Comparison of ENCODE assay signal across 8 cellular contexts in genomic region chr5:150789943-150790611, GRCh38. TPM values are rescaled to one million over a fixed set of nuclear protein-coding genes. Genes with fewer than 3 reads are reported as not detected.
DNase-seq lines count a peak whose midpoint lies in the region; ATAC-seq and TF ChIP-seq lines count a peak whose summit lies in the region.

No MANE protein-coding gene starts in this region.

- H3K36me3 ChIP-seq in Panc1 (ENCODE audit: control insufficient read depth, insufficient read depth, low read length) = no peaks in the 10 kb centered on the region

- POLR2A ChIA-PET in Panc1 (lab: Charles Lee) = no interaction called here

- peak overlapping the region; percentile 65 for H3K27ac ChIP-seq in Panc1 (ENCODE audit: low read length)

- no peak for TF ChIP-seq CTCF in Panc1 (IDR thresholded peaks at IDR 0.05)

- intact Hi-C loops in Panc1 (cut with micrococcal nuclease; ENCODE audit: unreplicated experiment) = no loop called here
- intact Hi-C loops in activated T-helper 2 cell treated with anti-CD3 and anti-CD28 coated beads, Interferon-gamma antibody, Interleukin-2, Interleukin-4, amounts not matched to agents 10 μg/mL and 5 μg/mL and 100 μg/mL, durations not matched to agents 14 hours and 24 hours and 36 hours (cut with micrococcal nuclease) = loop anchor here (1.0 to 2.0 kb wide), 5 partner anchors 10 to 361 kb away; partner anchors contain the start of gene IRGM

- in situ Hi-C loops in Panc1 (cut with HindIII; ENCODE audit: low pct_unique_long_range_greater_than_20kb, low sequenced_read_pairs) = no loop called here

- CTCF ChIA-PET in Panc1 (lab: Charles Lee) = interaction anchor here (1.1 kb wide), 1 partner anchor 11 kb away, joined by 4 read pairs; the partner anchor contains the start of gene SMIM3

- peaks cover 38% of the 10 kb centered on the region for H3K4me1 ChIP-seq in Panc1 (ENCODE audit: control insufficient read depth, insufficient read depth, low read length)

- BruUV-seq in Panc1 (replicated peaks; lab: Mats Ljungman, UMichigan) = no TSS peak

- H3K9me3 Mint-ChIP-seq in activated T-helper 2 cell treated with anti-CD3 and anti-CD28 coated beads, Interferon-gamma antibody, Interleukin-2, Interleukin-4, amounts not matched to agents 10 μg/mL and 5 μg/mL and 100 μg/mL, durations not matched to agents 14 hours and 24 hours and 36 hours = peaks cover 12% of the 10 kb centered on the region

- no peaks in the 10 kb centered on the region for H3K9me3 ChIP-seq in Panc1 (ENCODE audit: control insufficient read depth, insufficient read depth, low read depth, low read length)

- H3K4me3 Mint-ChIP-seq in activated T-helper 2 cell treated with anti-CD3 and anti-CD28 coated beads, Interferon-gamma antibody, Interleukin-2, Interleukin-4, amounts not matched to agents 10 μg/mL and 5 μg/mL and 100 μg/mL, durations not matched to agents 14 hours and 24 hours and 36 hours (ENCODE audit: low read depth) = peak overlapping the region; percentile 49

- H3K27ac Mint-ChIP-seq in activated T-helper 2 cell treated with anti-CD3 and anti-CD28 coated beads, Interferon-gamma antibody, Interleukin-2, Interleukin-4, amounts not matched to agents 10 μg/mL and 5 μg/mL and 100 μg/mL, durations not matched to agents 14 hours and 24 hours and 36 hours = peak overlapping the region; percentile 87

- ATAC-seq in GM18520 (IDR thresholded peaks at IDR 0.05; ENCODE audit: unreplicated experiment) = peak; percentile 78
- ATAC-seq in HG02938 (IDR thresholded peaks at IDR 0.05; ENCODE audit: unreplicated experiment) = peak; percentile 97
- peak; percentile 91 for ATAC-seq in Panc1

- DNase-seq in Panc1 (ENCODE audit: low read depth, low spot score) (no peak), glomerular visceral epithelial cell (ENCODE audit: extremely low spot score) (peak; percentile 95), smooth muscle cell of the brain vasculature (ENCODE audit: low read depth, low spot score) (peak; percentile 67), cortex of kidney (lab: John Stamatoyannopoulos, UW) (no peak), NCI-H1105 treated with DMSO at 0.1 percent for 48 hours (lab: John Stamatoyannopoulos, UW) (no peak)
- peak; percentile 49 for DNase-seq in activated T-helper 2 cell treated with anti-CD3 and anti-CD28 coated beads, Interferon-gamma antibody, Interleukin-2, Interleukin-4, amounts not matched to agents 10 μg/mL and 5 μg/mL and 100 μg/mL, durations not matched to agents 14 hours and 24 hours and 36 hours (ENCODE audit: low spot score)

- H3K4me1 Mint-ChIP-seq in activated T-helper 2 cell treated with anti-CD3 and anti-CD28 coated beads, Interferon-gamma antibody, Interleukin-2, Interleukin-4, amounts not matched to agents 10 μg/mL and 5 μg/mL and 100 μg/mL, durations not matched to agents 14 hours and 24 hours and 36 hours (ENCODE audit: low read depth) = peaks cover 44% of the 10 kb centered on the region

- H3K27me3 ChIP-seq in Panc1 (ENCODE audit: control insufficient read depth, insufficient read depth, low read length) = no peaks in the 10 kb centered on the region

- no peaks in the 10 kb centered on the region for H3K27me3 Mint-ChIP-seq in activated T-helper 2 cell treated with anti-CD3 and anti-CD28 coated beads, Interferon-gamma antibody, Interleukin-2, Interleukin-4, amounts not matched to agents 10 μg/mL and 5 μg/mL and 100 μg/mL, durations not matched to agents 14 hours and 24 hours and 36 hours (ENCODE audit: low read depth)

- H3K36me3 Mint-ChIP-seq in activated T-helper 2 cell treated with anti-CD3 and anti-CD28 coated beads, Interferon-gamma antibody, Interleukin-2, Interleukin-4, amounts not matched to agents 10 μg/mL and 5 μg/mL and 100 μg/mL, durations not matched to agents 14 hours and 24 hours and 36 hours (ENCODE audit: low read depth) = peaks cover 43% of the 10 kb centered on the region

- peak overlapping the region in 1 of 2 experiments; percentile 1; a peak in 2 of 4 replicates for H3K4me3 ChIP-seq in Panc1 (ENCODE audit: low read depth in 2 of 2, low read length in 2 of 2)

RNA-seq across cellular contexts. Expression of gene SMIM3, which starts 11.5 kb away (rescaled TPM):
- 55.2 TPM for total RNA-seq in Panc1 (2021; ENCODE audit: unreplicated experiment)
- polyA plus RNA-seq in Panc1 (2012; ENCODE audit: insufficient read length) = 75.0 TPM
- 24.5 and 25.7 TPM in 2 replicates for total RNA-seq in activated T-helper 2 cell treated with anti-CD3 and anti-CD28 coated beads, Interferon-gamma antibody, Interleukin-2, Interleukin-4, amounts not matched to agents 10 μg/mL and 5 μg/mL and 100 μg/mL, durations not matched to agents 14 hours and 24 hours and 36 hours

RNA-seq across cellular contexts. Expression of gene DCTN4, which starts 31.3 kb away (rescaled TPM):
- 66.8 TPM for total RNA-seq in Panc1 (2021; ENCODE audit: unreplicated experiment)
- polyA plus RNA-seq in Panc1 (2012; ENCODE audit: insufficient read length) = 33.5 TPM
- total RNA-seq in activated T-helper 2 cell treated with anti-CD3 and anti-CD28 coated beads, Interferon-gamma antibody, Interleukin-2, Interleukin-4, amounts not matched to agents 10 μg/mL and 5 μg/mL and 100 μg/mL, durations not matched to agents 14 hours and 24 hours and 36 hours = 40.9 and 44.7 TPM in 2 replicates

RNA-seq across cellular contexts. Expression of gene IRGM, which starts 56.2 kb away (rescaled TPM):
- 0.18 TPM for total RNA-seq in Panc1 (2021; ENCODE audit: unreplicated experiment)
- polyA plus RNA-seq in Panc1 (2012; ENCODE audit: insufficient read length) = not detected
- 1.7 and 1.8 TPM in 2 replicates for total RNA-seq in activated T-helper 2 cell treated with anti-CD3 and anti-CD28 coated beads, Interferon-gamma antibody, Interleukin-2, Interleukin-4, amounts not matched to agents 10 μg/mL and 5 μg/mL and 100 μg/mL, durations not matched to agents 14 hours and 24 hours and 36 hours

Comparison
In these comparisons a context has a peak if more than half of its experiments do, and no peak if none do; other contexts are left out.
1. DNase-seq: peak in activated T-helper 2 cell treated with anti-CD3 and anti-CD28 coated beads, Interferon-gamma antibody, Interleukin-2, Interleukin-4, amounts not matched to agents 10 μg/mL and 5 μg/mL and 100 μg/mL, durations not matched to agents 14 hours and 24 hours and 36 hours (single experiment), glomerular visceral epithelial cell (single experiment) and smooth muscle cell of the brain vasculature (single experiment); none in Panc1 (single experiment), cortex of kidney (single experiment) and NCI-H1105 treated with DMSO at 0.1 percent for 48 hours (single experiment).
2. Peak in every context shown above with its lines, with median percentiles within 50 percentile points of each other: ATAC-seq.